Comparison of ENCODE assay signal across 17 cellular contexts in the genomic region with DNA sequence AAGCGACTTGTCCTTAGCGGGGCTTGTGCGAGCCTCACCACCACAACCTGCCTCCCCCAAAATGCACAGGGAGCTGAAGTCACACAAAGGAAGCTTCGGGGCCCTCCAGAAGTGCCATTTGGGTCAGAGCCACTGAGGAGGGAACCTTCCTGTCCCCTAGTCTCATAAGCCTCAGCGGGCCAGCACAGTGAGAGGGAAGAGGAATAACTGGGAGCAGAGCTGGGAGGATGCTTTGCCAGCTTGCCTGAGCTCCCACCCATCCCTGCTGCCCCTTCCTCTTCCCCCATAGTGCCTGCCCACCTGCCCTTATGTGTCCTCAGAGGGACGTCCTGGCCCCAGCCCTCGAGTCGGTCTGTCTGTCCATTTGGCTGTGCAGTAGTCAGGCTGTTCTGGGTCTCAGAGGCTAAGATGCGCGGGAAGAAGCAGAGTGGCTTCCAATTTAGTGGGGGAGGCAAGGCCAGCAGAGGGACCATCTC. TPM values are rescaled to one million over a fixed set of nuclear protein-coding genes. Genes with fewer than 3 reads are reported as not detected.
DNase-seq lines count a peak whose midpoint lies in the region; ATAC-seq and TF ChIP-seq lines count a peak whose summit lies in the region.
"Had no signal": no experiment of that assay in that cellular context is flagged by ENCODE, and none has a peak within 500 bp of the region (broad histone marks: within the 10 kb centered on the region; RNA-seq: fewer than 3 reads in every experiment).

No MANE protein-coding gene starts in this region.

- H3K27ac ChIP-seq in Panc1 (ENCODE audit: low read length) (no peak overlapping the region), testis (no peak overlapping the region)

- intact Hi-C loops in Panc1 (cut with micrococcal nuclease; ENCODE audit: unreplicated experiment): no loop called here
- intact Hi-C loops in testis (cut with DNase I; ENCODE audit: low total_unique reads): no loop called here

- H3K4me3 ChIP-seq in Panc1 (ENCODE audit: low read depth in 2 of 2, low read length in 2 of 2): no peak overlapping the region
- H3K4me3 ChIP-seq in testis: no peak overlapping the region
- H3K4me3 ChIP-seq: GM23338 had no signal

- peak; percentile 57 for DNase-seq in activated effector memory CD4-positive, alpha-beta T cell treated with anti-CD3 and anti-CD28 coated beads, Interleukin-2, amount 50 U/mL, for 16 hours
- no peak for DNase-seq in activated effector memory CD4-positive, alpha-beta T cell treated with Interleukin-2 at 50 U/mL for 16 hours
- DNase-seq in Panc1 (ENCODE audit: low read depth, low spot score) (no peak), left lobe of liver (ENCODE audit: low spot score) (peak; percentile 10), testis (peak; percentile 7), DMS79 (lab: John Stamatoyannopoulos, UW) (no peak)
- no peak for DNase-seq in T-helper 2 cell treated with Interferon-gamma antibody and Interleukin-4, amounts not matched to agents 5 μg/mL and 100 μg/mL, for 36 hours (ENCODE audit: low spot score)
- DNase-seq: C1 segment of cervical spinal cord, DMS 273 treated with DMSO at 0.1 percent for 48 hours, KBM-7, NCI-H146, NCI-H510A treated with DMSO at 0.1 percent for 48 hours, NCI-H82 had no signal

- H3K27me3 ChIP-seq in Panc1 (ENCODE audit: control insufficient read depth, insufficient read depth, low read length) (no peaks in the 10 kb centered on the region), testis (no peaks in the 10 kb centered on the region)

- POLR2A ChIA-PET in Panc1 (lab: Charles Lee): no interaction called here

- 89 to 90% methylated on average over 6 to 10 of the region's 10 CpGs for WGBS in testis, 2 donors

- no peak overlapping the region for H3K27ac Mint-ChIP-seq in T-helper 2 cell treated with Interferon-gamma antibody and Interleukin-4, amounts not matched to agents 5 μg/mL and 100 μg/mL, for 36 hours
- H3K27ac Mint-ChIP-seq: GM23338 had no signal

- no peaks in the 10 kb centered on the region for H3K9me3 Mint-ChIP-seq in T-helper 2 cell treated with Interferon-gamma antibody and Interleukin-4, amounts not matched to agents 5 μg/mL and 100 μg/mL, for 36 hours
- H3K9me3 Mint-ChIP-seq: GM23338 had no signal

- peaks cover 9% of the 10 kb centered on the region for H3K4me1 Mint-ChIP-seq in T-helper 2 cell treated with Interferon-gamma antibody and Interleukin-4, amounts not matched to agents 5 μg/mL and 100 μg/mL, for 36 hours (ENCODE audit: low read depth)

- H3K36me3 Mint-ChIP-seq in T-helper 2 cell treated with Interferon-gamma antibody and Interleukin-4, amounts not matched to agents 5 μg/mL and 100 μg/mL, for 36 hours (ENCODE audit: low read depth): no peaks in the 10 kb centered on the region

- H3K36me3 ChIP-seq in Panc1 (ENCODE audit: control insufficient read depth, insufficient read depth, low read length): no peaks in the 10 kb centered on the region
- no peaks in the 10 kb centered on the region for H3K36me3 ChIP-seq in testis (ENCODE audit: low read depth, missing control alignments)

- no peaks in the 10 kb centered on the region for H3K9me3 ChIP-seq in Panc1 (ENCODE audit: control insufficient read depth, insufficient read depth, low read depth, low read length)
- H3K9me3 ChIP-seq in testis: no peaks in the 10 kb centered on the region

- no peak for TF ChIP-seq POLR2A in testis (IDR thresholded peaks at IDR 0.05)

- H3K4me3 Mint-ChIP-seq in T-helper 2 cell treated with Interferon-gamma antibody and Interleukin-4, amounts not matched to agents 5 μg/mL and 100 μg/mL, for 36 hours: no peak overlapping the region
- H3K4me3 Mint-ChIP-seq: GM23338 had no signal

- H3K27me3 Mint-ChIP-seq in T-helper 2 cell treated with Interferon-gamma antibody and Interleukin-4, amounts not matched to agents 5 μg/mL and 100 μg/mL, for 36 hours (ENCODE audit: low read depth): no peaks in the 10 kb centered on the region

- TF ChIP-seq CTCF in Panc1 (IDR thresholded peaks at IDR 0.05) (no peak), testis (IDR thresholded peaks at IDR 0.05) (no peak)

- in situ Hi-C loops in Panc1 (cut with HindIII; ENCODE audit: low pct_unique_long_range_greater_than_20kb, low sequenced_read_pairs): no loop called here

- ATAC-seq in Panc1: 0 out of 2 replicates have a peak, but pooled peaks have one; percentile 12
- ATAC-seq in left lobe of liver: no peak
- no peak for ATAC-seq in HG03025 (IDR thresholded peaks at IDR 0.05; ENCODE audit: low FRiP score, unreplicated experiment)
- ATAC-seq: GM23338, HCT116, PC-3 had no signal

- no peaks in the 10 kb centered on the region for H3K4me1 ChIP-seq in Panc1 (ENCODE audit: control insufficient read depth, insufficient read depth, low read length)
- no peaks in the 10 kb centered on the region for H3K4me1 ChIP-seq in testis

- BruUV-seq in Panc1 (replicated peaks; lab: Mats Ljungman, UMichigan): no TSS peak

- CTCF ChIA-PET in Panc1 (lab: Charles Lee): no interaction called here

RNA-seq across cellular contexts. Expression of a gene that starts 51.8 kb away (rescaled TPM):
- total RNA-seq in Panc1 (2021; ENCODE audit: unreplicated experiment) (not detected), left lobe of liver (not detected), testis (under 1 TPM in 1 of 2 donors, not detected in 1; 0.25 TPM)
- polyA plus RNA-seq in Panc1 (2012; ENCODE audit: insufficient read length): not detected
- polyA plus RNA-seq in testis (ENCODE audit: insufficient read depth, low read depth, low replicate concordance): 0.29 TPM
- total RNA-seq: GM23338 had no signal
- polyA plus RNA-seq: GM23338 had no signal

RNA-seq across cellular contexts. Expression of a gene that starts 58.7 kb away (rescaled TPM):
- 0.15 TPM for total RNA-seq in Panc1 (2021; ENCODE audit: unreplicated experiment)
- polyA plus RNA-seq in Panc1 (2012; ENCODE audit: insufficient read length): 0.12 TPM
- 0.63 TPM for total RNA-seq in left lobe of liver
- total RNA-seq in testis: 1 to 10 TPM; 3.6 to 5.6 TPM
- polyA plus RNA-seq in testis (ENCODE audit: insufficient read depth, low read depth, low replicate concordance): 4.2 TPM
- total RNA-seq: GM23338 had no signal
- polyA plus RNA-seq: GM23338 had no signal

Comparison
In these comparisons a context has a peak if more than half of its experiments do, and no peak if none do; other contexts are left out.
1. DNase-seq: peak in activated effector memory CD4-positive, alpha-beta T cell treated with anti-CD3 and anti-CD28 coated beads, Interleukin-2, amount 50 U/mL, for 16 hours (single experiment), left lobe of liver (single experiment) and testis (single experiment); none in activated effector memory CD4-positive, alpha-beta T cell treated with Interleukin-2 at 50 U/mL for 16 hours (single experiment), Panc1 (single experiment), DMS79 (single experiment) and T-helper 2 cell treated with Interferon-gamma antibody and Interleukin-4, amounts not matched to agents 5 μg/mL and 100 μg/mL, for 36 hours (single experiment).